Comparison of ENCODE assay signal across 13 cellular contexts in genomic region chr15:77012868-77013267, GRCh38. TPM values are rescaled to one million over a fixed set of nuclear protein-coding genes. Genes with fewer than 3 reads are reported as not detected.
DNase-seq lines count a peak whose midpoint lies in the region; ATAC-seq lines count a peak whose summit lies in the region.
"Had no signal": no experiment of that assay in that cellular context is flagged by ENCODE, and none has a peak within 500 bp of the region (broad histone marks: within the 10 kb centered on the region; RNA-seq: fewer than 3 reads in every experiment).

No MANE protein-coding gene starts in this region.

- H3K27me3 ChIP-seq in BLaER1 treated with 17β-estradiol and CSF1 and Interleukin-3, amounts not matched to agents 10 nM and 100 nM: no peaks in the 10 kb centered on the region

- ATAC-seq in HG02852 (IDR thresholded peaks at IDR 0.05; ENCODE audit: unreplicated experiment) (peak; percentile 45), HG02610 (IDR thresholded peaks at IDR 0.05; ENCODE audit: unreplicated experiment) (no peak)
- peak; percentile 62 for ATAC-seq in activated CD8-positive, alpha-beta T cell treated with anti-CD3 and anti-CD28 coated beads, Interleukin-2, amount 10 ng/mL, durations not matched to agents 7 days and 5 days

- peaks cover 96% of the 10 kb centered on the region for H3K4me1 Mint-ChIP-seq in activated CD8-positive, alpha-beta T cell treated with anti-CD3 and anti-CD28 coated beads, Interleukin-2, amount 10 ng/mL, durations not matched to agents 7 days and 5 days (ENCODE audit: low read depth)
- H3K4me1 Mint-ChIP-seq in immature natural killer cell: peaks cover 96 to 97% of the 10 kb centered on the region in 2 donors

- CTCF ChIA-PET in activated CD8-positive, alpha-beta T cell treated with anti-CD3 and anti-CD28 coated beads, Interleukin-2, amount 10 ng/mL, durations not matched to agents 7 days and 5 days (lab: Charles Lee): interaction anchor here (0.6 to 13.1 kb wide), 15 partner anchors 8 to 1189 kb away, joined by 3 to 159 read pairs (median 6); partner anchors contain the start of gene PSTPIP1

- H3K9me3 Mint-ChIP-seq in activated CD8-positive, alpha-beta T cell treated with anti-CD3 and anti-CD28 coated beads, Interleukin-2, amount 10 ng/mL, durations not matched to agents 7 days and 5 days (ENCODE audit: insufficient read depth): no peaks in the 10 kb centered on the region
- H3K9me3 Mint-ChIP-seq in immature natural killer cell: no peaks in the 10 kb centered on the region

- H3K9me3 ChIP-seq in BLaER1 treated with 17β-estradiol and CSF1 and Interleukin-3, amounts not matched to agents 10 nM and 100 nM (replicated peaks in 1 of 11): no peaks in the 10 kb centered on the region

- peaks cover 69% of the 10 kb centered on the region for H3K36me3 Mint-ChIP-seq in activated CD8-positive, alpha-beta T cell treated with anti-CD3 and anti-CD28 coated beads, Interleukin-2, amount 10 ng/mL, durations not matched to agents 7 days and 5 days (ENCODE audit: low read depth)
- H3K36me3 Mint-ChIP-seq in immature natural killer cell: peaks cover 0 to 6% (median 0%) of the 10 kb centered on the region in 3 donors

- POLR2A ChIA-PET in activated CD8-positive, alpha-beta T cell treated with anti-CD3 and anti-CD28 coated beads, Interleukin-2, amount 10 ng/mL, durations not matched to agents 7 days and 5 days (lab: Charles Lee): interaction anchor here (1.1 to 8.6 kb wide), 6 partner anchors 10 to 38 kb away, joined by 3 to 125 read pairs (median 8); partner anchors contain the start of gene PSTPIP1

- H3K4me1 ChIP-seq in BLaER1 treated with 17β-estradiol and CSF1 and Interleukin-3, amounts not matched to agents 10 nM and 100 nM: peaks cover 78 to 98% (median 96%) of the 10 kb centered on the region in 10 experiments

- peak; percentile 83 for DNase-seq in activated CD8-positive, alpha-beta T cell treated with anti-CD3 and anti-CD28 coated beads, Interleukin-2, amount 10 ng/mL, durations not matched to agents 7 days and 5 days
- peak; percentile 68 to 72 (median 69) for DNase-seq in immature natural killer cell
- DNase-seq in AG20443 (ENCODE audit: low spot score): no peak
- no peak for DNase-seq in GM03348 (ENCODE audit: low spot score)
- DNase-seq in iPS-NIHi11 (ENCODE audit: low spot score): no peak
- DNase-seq: aorta, left cardiac atrium, NCI-H524, WERI-Rb-1 had no signal

- H3K4me3 ChIP-seq in BLaER1 treated with 17β-estradiol and CSF1 and Interleukin-3, amounts not matched to agents 10 nM and 100 nM: peak overlapping the region in 1 of 10 experiments; percentile 62; a peak in 1 of 20 replicates

- peak overlapping the region in 9 of 11 experiments; percentile 62 to 83 (median 79); a peak in 13 of 22 replicates for H3K9ac ChIP-seq in BLaER1 treated with 17β-estradiol and CSF1 and Interleukin-3, amounts not matched to agents 10 nM and 100 nM

- peak overlapping the region; percentile 51 to 96 (median 91); a peak in 19 of 22 replicates for H3K27ac ChIP-seq in BLaER1 treated with 17β-estradiol and CSF1 and Interleukin-3, amounts not matched to agents 10 nM and 100 nM
- H3K27ac ChIP-seq: WERI-Rb-1 had no signal

- H3K4me2 ChIP-seq in BLaER1 treated with 17β-estradiol and CSF1 and Interleukin-3, amounts not matched to agents 10 nM and 100 nM: peak overlapping the region; percentile 91 to 98 (median 95); a peak in 21 of 22 replicates

- H3K27me3 Mint-ChIP-seq in activated CD8-positive, alpha-beta T cell treated with anti-CD3 and anti-CD28 coated beads, Interleukin-2, amount 10 ng/mL, durations not matched to agents 7 days and 5 days (ENCODE audit: low read depth): no peaks in the 10 kb centered on the region
- peaks cover 10 to 16% (median 12%) of the 10 kb centered on the region in 3 donors for H3K27me3 Mint-ChIP-seq in immature natural killer cell (ENCODE audit: low read depth in 3 of 3)

- peak overlapping the region; percentile 72 for H3K4me3 Mint-ChIP-seq in activated CD8-positive, alpha-beta T cell treated with anti-CD3 and anti-CD28 coated beads, Interleukin-2, amount 10 ng/mL, durations not matched to agents 7 days and 5 days
- peak overlapping the region; percentile 80 to 91 (median 86) for H3K4me3 Mint-ChIP-seq in immature natural killer cell

- H4K20me1 ChIP-seq in BLaER1 treated with 17β-estradiol and CSF1 and Interleukin-3, amounts not matched to agents 10 nM and 100 nM: peaks cover 21 to 98% (median 64%) of the 10 kb centered on the region in 11 experiments

- peaks cover 0 to 58% (median 49%) of the 10 kb centered on the region in 11 experiments; a peak in 15 of 22 replicates for H3K36me3 ChIP-seq in BLaER1 treated with 17β-estradiol and CSF1 and Interleukin-3, amounts not matched to agents 10 nM and 100 nM
- H3K36me3 ChIP-seq: WERI-Rb-1 had no signal

- H3K27ac Mint-ChIP-seq in activated CD8-positive, alpha-beta T cell treated with anti-CD3 and anti-CD28 coated beads, Interleukin-2, amount 10 ng/mL, durations not matched to agents 7 days and 5 days: peak overlapping the region; percentile 99
- H3K27ac Mint-ChIP-seq in immature natural killer cell: peak overlapping the region; percentile 91 to 99 (median 96)

RNA-seq across cellular contexts. Expression of gene PSTPIP1, which starts 17.9 kb away (rescaled TPM):
- total RNA-seq in activated CD8-positive, alpha-beta T cell treated with anti-CD3 and anti-CD28 coated beads, Interleukin-2, amount 10 ng/mL, durations not matched to agents 7 days and 5 days: 100 to 1,000 TPM; 208 to 212 TPM
- 100 to 1,000 TPM in 1 of 3 donors, 10 to 100 TPM in 2; 84.4 to 127 (median 99.3) TPM for polyA plus RNA-seq in immature natural killer cell
- total RNA-seq: glomerular endothelial cell had no signal

RNA-seq across cellular contexts. Expression of gene TSPAN3, which starts 58.0 kb away (rescaled TPM):
- 10 to 100 TPM; 17.4 to 18.4 TPM for total RNA-seq in activated CD8-positive, alpha-beta T cell treated with anti-CD3 and anti-CD28 coated beads, Interleukin-2, amount 10 ng/mL, durations not matched to agents 7 days and 5 days
- 100 to 1,000 TPM in 2 of 3 donors, 10 to 100 TPM in 1; 96.3 to 145 (median 105) TPM for polyA plus RNA-seq in immature natural killer cell

Comparison
In these comparisons a context has a peak if more than half of its experiments do, and no peak if none do; other contexts are left out.
1. DNase-seq: peak in activated CD8-positive, alpha-beta T cell treated with anti-CD3 and anti-CD28 coated beads, Interleukin-2, amount 10 ng/mL, durations not matched to agents 7 days and 5 days (single experiment) and immature natural killer cell (3 of 3); none in AG20443 (single experiment), GM03348 (single experiment) and iPS-NIHi11 (single experiment).